Comparison of ENCODE assay signal across 19 cellular contexts in genomic region chr10:12556057-12556456, GRCh38.
DNase-seq lines count a peak whose midpoint lies in the region; ATAC-seq and TF ChIP-seq lines count a peak whose summit lies in the region.
"Had no signal": no experiment of that assay in that cellular context is flagged by ENCODE, and none has a peak within 500 bp of the region (broad histone marks: within the 10 kb centered on the region; RNA-seq: fewer than 3 reads in every experiment).

No MANE protein-coding gene starts in this region.

- intact Hi-C loops in posterior cingulate gyrus (cut with DNase I), result no loop called here

- H3K36me3 Mint-ChIP-seq in stimulated activated effector memory CD8-positive, alpha-beta T cell treated with anti-CD3 and anti-CD28 coated beads, Interleukin-12 subunit alpha, Interleukin-12 subunit beta, amount 100 ng/mL, for 72 hours, result peaks cover 27% of the 10 kb centered on the region
- H3K36me3 Mint-ChIP-seq in glutamatergic neuron (ENCODE audit: unreplicated experiment), result no peaks in the 10 kb centered on the region
- H3K36me3 Mint-ChIP-seq: WTC11 had no signal

- TF ChIP-seq CTCF in glutamatergic neuron (IDR thresholded peaks at IDR 0.05; ENCODE audit: partially characterized antibody, unreplicated experiment), result no peak

- H3K27me3 Mint-ChIP-seq in glutamatergic neuron (ENCODE audit: unreplicated experiment), result no peaks in the 10 kb centered on the region
- H3K27me3 Mint-ChIP-seq: activated CD4-positive, alpha-beta memory T cell treated with anti-CD3 and anti-CD28 coated beads for 36 hours; activated naive CD4-positive, alpha-beta T cell treated with anti-CD3 and anti-CD28 coated beads, Interleukin-2, amount 50 U/mL, for 24 hours; activated T-helper 17 cell treated with anti-CD3 and anti-CD28 coated beads, Interleukin-2, amount 50 U/mL, for 72 hours had no signal

- H3K9me3 Mint-ChIP-seq in stimulated activated effector memory CD8-positive, alpha-beta T cell treated with anti-CD3 and anti-CD28 coated beads, Interleukin-12 subunit alpha, Interleukin-12 subunit beta, amount 100 ng/mL, for 72 hours, result no peaks in the 10 kb centered on the region
- no peaks in the 10 kb centered on the region for H3K9me3 Mint-ChIP-seq in glutamatergic neuron (ENCODE audit: unreplicated experiment)
- H3K9me3 Mint-ChIP-seq: activated CD4-positive, alpha-beta memory T cell treated with anti-CD3 and anti-CD28 coated beads for 36 hours; activated naive CD4-positive, alpha-beta T cell treated with anti-CD3 and anti-CD28 coated beads, Interleukin-2, amount 50 U/mL, for 24 hours; activated T-helper 17 cell treated with anti-CD3 and anti-CD28 coated beads, Interleukin-2, amount 50 U/mL, for 72 hours; WTC11 had no signal

- peak overlapping the region; percentile 65 for H3K27ac Mint-ChIP-seq in stimulated activated effector memory CD8-positive, alpha-beta T cell treated with anti-CD3 and anti-CD28 coated beads, Interleukin-12 subunit alpha, Interleukin-12 subunit beta, amount 100 ng/mL, for 72 hours
- no peak overlapping the region for H3K27ac Mint-ChIP-seq in glutamatergic neuron (ENCODE audit: unreplicated experiment)
- H3K27ac Mint-ChIP-seq: activated CD4-positive, alpha-beta memory T cell treated with anti-CD3 and anti-CD28 coated beads for 36 hours; activated T-helper 17 cell treated with anti-CD3 and anti-CD28 coated beads, Interleukin-2, amount 50 U/mL, for 72 hours; CD14-positive monocyte; WTC11 had no signal

- peak; percentile 9 for DNase-seq in NCI-H510A (lab: John Stamatoyannopoulos, UW)
- peak; percentile 86 for DNase-seq in glomerular visceral epithelial cell (ENCODE audit: extremely low spot score)
- no peak for DNase-seq in stimulated activated effector memory CD8-positive, alpha-beta T cell treated with anti-CD3 and anti-CD28 coated beads, Interleukin-12 subunit alpha, Interleukin-12 subunit beta, amount 100 ng/mL, for 72 hours (ENCODE audit: low spot score in 2 of 2)
- no peak for DNase-seq in glutamatergic neuron
- DNase-seq in T-helper 2 cell, result no peak
- DNase-seq in posterior cingulate gyrus, result no peak
- DNase-seq: activated CD4-positive, alpha-beta memory T cell treated with anti-CD3 and anti-CD28 coated beads for 36 hours; activated CD8-positive, alpha-beta memory T cell treated with anti-CD3 and anti-CD28 coated beads, Interleukin-2, amount 50 U/mL, for 48 hours; anterior cingulate cortex; Karpas-422; NCI-H1694; nucleus accumbens; SHP77; T1000 had no signal

- H3K4me1 Mint-ChIP-seq in stimulated activated effector memory CD8-positive, alpha-beta T cell treated with anti-CD3 and anti-CD28 coated beads, Interleukin-12 subunit alpha, Interleukin-12 subunit beta, amount 100 ng/mL, for 72 hours, result peaks cover 21% of the 10 kb centered on the region
- H3K4me1 Mint-ChIP-seq in glutamatergic neuron (ENCODE audit: low read depth, unreplicated experiment), result peaks cover 3% of the 10 kb centered on the region
- H3K4me1 Mint-ChIP-seq: WTC11 had no signal

- H3K4me3 Mint-ChIP-seq in stimulated activated effector memory CD8-positive, alpha-beta T cell treated with anti-CD3 and anti-CD28 coated beads, Interleukin-12 subunit alpha, Interleukin-12 subunit beta, amount 100 ng/mL, for 72 hours, result no peak overlapping the region
- H3K4me3 Mint-ChIP-seq in glutamatergic neuron (ENCODE audit: unreplicated experiment), result no peak overlapping the region
- H3K4me3 Mint-ChIP-seq: activated CD4-positive, alpha-beta memory T cell treated with anti-CD3 and anti-CD28 coated beads for 36 hours; activated naive CD4-positive, alpha-beta T cell treated with anti-CD3 and anti-CD28 coated beads, Interleukin-2, amount 50 U/mL, for 24 hours; activated T-helper 17 cell treated with anti-CD3 and anti-CD28 coated beads, Interleukin-2, amount 50 U/mL, for 72 hours; CD14-positive monocyte; WTC11 had no signal

- peak; percentile 52 for ATAC-seq in GM21786 (IDR thresholded peaks at IDR 0.05; ENCODE audit: unreplicated experiment)
- no peak for ATAC-seq in stimulated activated effector memory CD8-positive, alpha-beta T cell treated with anti-CD3 and anti-CD28 coated beads, Interleukin-12 subunit alpha, Interleukin-12 subunit beta, amount 100 ng/mL, for 72 hours
- ATAC-seq: activated T-helper 17 cell treated with anti-CD3 and anti-CD28 coated beads, Interleukin-2, amount 50 U/mL, for 72 hours; WTC11 had no signal

Comparison
In these comparisons a context has a peak if more than half of its experiments do, and no peak if none do; other contexts are left out.
1. DNase-seq: peak in NCI-H510A (single experiment) and glomerular visceral epithelial cell (single experiment); none in stimulated activated effector memory CD8-positive, alpha-beta T cell treated with anti-CD3 and anti-CD28 coated beads, Interleukin-12 subunit alpha, Interleukin-12 subunit beta, amount 100 ng/mL, for 72 hours (0 of 2), glutamatergic neuron (single experiment), T-helper 2 cell (0 of 5) and posterior cingulate gyrus (0 of 10).